Comparison of ENCODE assay signal across 16 cellular contexts in genomic region chr6:38350882-38351281, GRCh38.
A peak's percentile ranks its signal among the peaks of the same experiment; 100 is the strongest.
DNase-seq lines count a peak whose midpoint lies in the region; ATAC-seq and TF ChIP-seq lines count a peak whose summit lies in the region.
"Had no signal": no experiment of that assay in that cellular context is flagged by ENCODE, and none has a peak within 500 bp of the region (broad histone marks: within the 10 kb centered on the region; RNA-seq: fewer than 3 reads in every experiment).

No MANE protein-coding gene starts in this region.

- no peaks in the 10 kb centered on the region for H3K9me3 ChIP-seq in skeletal muscle tissue (ENCODE audit: control insufficient read depth in 3 of 3, low read length in 3 of 3)
- no peaks in the 10 kb centered on the region for H3K9me3 ChIP-seq in HAP-1
- H3K9me3 ChIP-seq: Caco-2, tibial nerve had no signal

- TF ChIP-seq CTCF in astrocyte of the spinal cord (IDR thresholded peaks at IDR 0.05; ENCODE audit: low read depth, low read length), result no peak

- H3K27ac ChIP-seq in skeletal muscle tissue (ENCODE audit: low read depth, low read length), result peak overlapping the region; percentile 22
- H3K27ac ChIP-seq: epithelial cell of prostate had no signal

- H3K4me3 ChIP-seq in astrocyte of the spinal cord (ENCODE audit: low read depth, low read length) (no peak overlapping the region), skeletal muscle tissue (ENCODE audit: low read length in 3 of 3) (no peak overlapping the region), HAP-1 (no peak overlapping the region)
- H3K4me3 ChIP-seq: tibial nerve had no signal

- no peaks in the 10 kb centered on the region for H3K27me3 ChIP-seq in skeletal muscle tissue (ENCODE audit: control insufficient read depth in 3 of 3, insufficient read depth in 3 of 3, low read length in 3 of 3)
- H3K27me3 ChIP-seq in HAP-1 (ENCODE audit: low read depth), result peaks cover 9% of the 10 kb centered on the region
- H3K27me3 ChIP-seq: tibial nerve had no signal

- H3K4me1 ChIP-seq in skeletal muscle tissue (ENCODE audit: control insufficient read depth in 3 of 3, insufficient read depth in 3 of 3, low read length in 3 of 3) (peaks cover 11 to 14% (median 13%) of the 10 kb centered on the region in 3 donors), HAP-1 (no peaks in the 10 kb centered on the region)
- H3K4me1 ChIP-seq: Caco-2 had no signal

- peak; percentile 62 for DNase-seq in HT-29 (ENCODE audit: low spot score)
- DNase-seq in astrocyte of the spinal cord (ENCODE audit: low read depth, low spot score), result peak; percentile 73
- peak; percentile 74 for DNase-seq in iris pigment epithelial cell (ENCODE audit: low read depth)
- no peak for DNase-seq in NCI-H2227 treated with DMSO at 0.1 percent for 48 hours (lab: John Stamatoyannopoulos, UW)
- DNase-seq in HAP-1 (ENCODE audit: low spot score in 2 of 2), result no peak
- no peak for DNase-seq in activated effector memory CD4-positive, alpha-beta T cell treated with Interleukin-2 at 50 U/mL for 16 hours
- DNase-seq: activated CD4-positive, alpha-beta T cell treated with anti-CD3 and anti-CD28 coated beads for 48 hours; Caco-2; OCI-M1; small intestine; T-cell had no signal

- H3K36me3 ChIP-seq in skeletal muscle tissue (ENCODE audit: control insufficient read depth in 3 of 3, insufficient read depth in 3 of 3, low read length in 3 of 3), result no peaks in the 10 kb centered on the region
- no peaks in the 10 kb centered on the region for H3K36me3 ChIP-seq in HAP-1 (replicated peaks)
- H3K36me3 ChIP-seq: tibial nerve had no signal

- in situ Hi-C loops in astrocyte of the spinal cord (cut with HindIII; ENCODE audit: low sequenced_read_pairs), result no loop called here
- in situ Hi-C loops in HAP-1 (cut with MboI; ENCODE audit: low sequenced_read_pairs), result no loop called here

- no peak overlapping the region for H3K9ac ChIP-seq in skeletal muscle tissue (ENCODE audit: low read depth in 1 of 3, low read length in 3 of 3)

- no peak for ATAC-seq in GM18520 (IDR thresholded peaks at IDR 0.05; ENCODE audit: unreplicated experiment)
- ATAC-seq: activated T-helper 17 cell treated with anti-CD3 and anti-CD28 coated beads, Interleukin-2, amount 50 U/mL, for 72 hours; T-cell had no signal

Comparison
In these comparisons a context has a peak if more than half of its experiments do, and no peak if none do; other contexts are left out.
1. DNase-seq: peak in HT-29 (single experiment), astrocyte of the spinal cord (single experiment) and iris pigment epithelial cell (single experiment); none in NCI-H2227 treated with DMSO at 0.1 percent for 48 hours (single experiment), HAP-1 (0 of 2) and activated effector memory CD4-positive, alpha-beta T cell treated with Interleukin-2 at 50 U/mL for 16 hours (single experiment).